Comparison of ENCODE assay signal across 23 cellular contexts in the genomic region with DNA sequence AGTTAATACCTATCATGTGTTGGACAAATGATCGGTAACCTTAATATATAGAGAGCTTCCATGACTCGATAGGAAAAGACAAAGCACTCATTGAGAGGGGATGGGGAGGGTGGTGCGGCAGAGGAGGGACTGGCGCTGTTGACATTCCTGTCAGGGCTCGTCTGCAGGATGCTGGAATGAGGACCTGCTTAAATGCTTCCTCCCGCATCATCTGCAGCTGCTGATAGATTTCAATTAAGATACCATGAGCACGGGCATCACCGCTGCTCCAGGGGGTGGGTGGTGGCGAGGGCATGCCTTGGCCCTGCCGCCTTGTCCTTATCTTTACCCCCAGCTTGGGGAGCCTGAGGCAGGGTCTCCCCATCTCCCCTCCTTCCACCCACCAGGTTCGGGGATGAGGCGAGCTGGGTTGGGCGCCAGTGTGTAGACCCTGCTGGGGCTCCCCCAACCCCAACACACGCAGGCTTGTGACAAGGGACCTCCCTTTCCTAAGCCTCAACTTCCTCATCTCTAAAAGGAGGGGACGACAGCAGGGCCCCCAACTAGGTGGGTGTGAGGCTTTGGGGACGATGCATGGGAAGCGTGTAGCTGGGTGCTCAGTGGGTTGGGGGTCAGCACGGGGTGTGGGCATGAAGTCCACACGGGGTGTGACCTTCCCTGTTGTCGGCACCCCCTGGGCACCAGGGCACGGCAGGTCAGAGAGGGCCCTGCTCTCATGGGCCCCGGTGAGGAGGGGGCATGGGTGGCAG. TPM values are rescaled to one million over a fixed set of nuclear protein-coding genes. Genes with fewer than 3 reads are reported as not detected.
"Had no signal": no experiment of that assay in that cellular context is flagged by ENCODE, and none has a peak within 500 bp of the region (broad histone marks: within the 10 kb centered on the region; RNA-seq: fewer than 3 reads in every experiment).

No MANE protein-coding gene starts in this region.

- H3K9me3 Mint-ChIP-seq: activated naive CD8-positive, alpha-beta T cell treated with anti-CD3 and anti-CD28 coated beads, Interleukin-2, amount 10 ng/mL, durations not matched to agents 7 days and 5 days; T-cell had no signal

- H3K27me3 ChIP-seq: cardiac muscle cell had no signal

- H3K36me3 ChIP-seq: cardiac muscle cell, gastrocnemius medialis, heart right ventricle, spleen, WERI-Rb-1 had no signal

- H3K27ac Mint-ChIP-seq: activated CD8-positive, alpha-beta T cell treated with anti-CD3 and anti-CD28 coated beads, Interleukin-2, amount 10 ng/mL, durations not matched to agents 7 days and 5 days; activated naive CD8-positive, alpha-beta T cell treated with anti-CD3 and anti-CD28 coated beads, Interleukin-2, amount 10 ng/mL, durations not matched to agents 7 days and 5 days; progenitor cell of endocrine pancreas; T-cell had no signal

- H3K27ac ChIP-seq: cardiac muscle cell, gastrocnemius medialis, heart right ventricle, spleen, WERI-Rb-1 had no signal

- H3K9me3 ChIP-seq: gastrocnemius medialis, heart right ventricle, spleen had no signal

- ATAC-seq: activated CD8-positive, alpha-beta T cell treated with anti-CD3 and anti-CD28 coated beads, Interleukin-2, amount 10 ng/mL, durations not matched to agents 7 days and 5 days; gastrocnemius medialis; T-cell had no signal

- H3K4me1 Mint-ChIP-seq: T-cell had no signal

- DNase-seq: activated CD4-positive, alpha-beta T cell treated with anti-CD3 and anti-CD28 coated beads for 4 hours; activated CD8-positive, alpha-beta memory T cell treated with anti-CD3 and anti-CD28 coated beads, Interleukin-2, amount 50 U/mL, for 48 hours; activated CD8-positive, alpha-beta T cell treated with anti-CD3 and anti-CD28 coated beads, Interleukin-2, amount 10 ng/mL, durations not matched to agents 7 days and 5 days; activated naive CD8-positive, alpha-beta T cell treated with anti-CD3 and anti-CD28 coated beads, Interleukin-2, amount 10 ng/mL, durations not matched to agents 7 days and 5 days; aorta; gastrocnemius medialis; heart right ventricle; nucleus accumbens; right cardiac atrium; spleen; stimulated activated CD4-positive, alpha-beta T cell treated with anti-CD3 and anti-CD28 coated beads, Interleukin-1b, Interleukin-23, amount 100 ng/mL, for 48 hours; stimulated activated naive CD4-positive, alpha-beta T cell treated with Interleukin-2 at 50 U/mL for 16 hours; T-cell; T1000; WERI-Rb-1 had no signal

- H3K4me1 ChIP-seq: gastrocnemius medialis, heart right ventricle, spleen had no signal

- FAIRE-seq: colon, endothelial cell of umbilical vein, islet of Langerhans had no signal

- H3K4me3 Mint-ChIP-seq: activated CD8-positive, alpha-beta T cell treated with anti-CD3 and anti-CD28 coated beads, Interleukin-2, amount 10 ng/mL, durations not matched to agents 7 days and 5 days; activated naive CD8-positive, alpha-beta T cell treated with anti-CD3 and anti-CD28 coated beads, Interleukin-2, amount 10 ng/mL, durations not matched to agents 7 days and 5 days; T-cell had no signal

- H3K36me3 Mint-ChIP-seq: activated naive CD8-positive, alpha-beta T cell treated with anti-CD3 and anti-CD28 coated beads, Interleukin-2, amount 10 ng/mL, durations not matched to agents 7 days and 5 days; T-cell had no signal

- H3K4me3 ChIP-seq: cardiac muscle cell, gastrocnemius medialis, heart right ventricle, spleen had no signal

RNA-seq across cellular contexts. Expression of a gene that starts 11.7 kb away (rescaled TPM):
- total RNA-seq: activated CD8-positive, alpha-beta T cell treated with anti-CD3 and anti-CD28 coated beads, Interleukin-2, amount 10 ng/mL, durations not matched to agents 7 days and 5 days; activated naive CD8-positive, alpha-beta T cell treated with anti-CD3 and anti-CD28 coated beads, Interleukin-2, amount 10 ng/mL, durations not matched to agents 7 days and 5 days; aorta; cardiac muscle cell; endothelial cell of umbilical vein; gastrocnemius medialis; heart right ventricle; progenitor cell of endocrine pancreas; right cardiac atrium; spleen; T-cell; temporal lobe; urinary bladder had no signal
- polyA plus RNA-seq: aorta, endothelial cell of umbilical vein, liver had no signal

RNA-seq across cellular contexts. Expression of a gene that starts 30.7 kb away (rescaled TPM):
- total RNA-seq: activated CD8-positive, alpha-beta T cell treated with anti-CD3 and anti-CD28 coated beads, Interleukin-2, amount 10 ng/mL, durations not matched to agents 7 days and 5 days; activated naive CD8-positive, alpha-beta T cell treated with anti-CD3 and anti-CD28 coated beads, Interleukin-2, amount 10 ng/mL, durations not matched to agents 7 days and 5 days; aorta; endothelial cell of umbilical vein; gastrocnemius medialis; liver; progenitor cell of endocrine pancreas; T-cell had no signal
- polyA plus RNA-seq: liver had no signal
